In the genomic region with DNA sequence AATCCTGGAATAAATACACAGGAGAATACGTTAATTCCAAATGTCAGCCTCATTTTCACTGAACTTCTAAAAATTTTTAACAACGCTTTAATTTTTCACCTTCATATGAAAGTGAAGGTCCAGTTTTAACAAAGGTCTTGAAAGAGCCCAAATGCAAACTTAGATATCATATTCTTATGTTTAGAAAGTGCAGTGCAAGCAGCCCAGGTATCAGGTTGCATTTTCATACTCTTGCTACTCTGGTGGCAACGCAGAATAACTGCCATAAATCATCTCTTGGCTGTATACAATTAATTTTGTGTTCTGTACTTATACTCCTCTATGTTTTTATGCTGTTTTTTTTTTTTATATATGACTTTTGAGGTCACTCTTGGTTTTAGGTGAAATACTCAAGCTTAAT, we compare ENCODE assay signal across 19 cellular contexts.
"Had no signal": no experiment of that assay in that cellular context is flagged by ENCODE, and none has a peak within 500 bp of the region (broad histone marks: within the 10 kb centered on the region; RNA-seq: fewer than 3 reads in every experiment).

No MANE protein-coding gene starts in this region.

- H3K27ac ChIP-seq: epithelial cell of prostate, gastrocnemius medialis, neutrophil, parathyroid adenoma, right lobe of liver, thoracic aorta, tibial nerve, upper lobe of left lung had no signal

- DNase-seq: effector CD8-positive, alpha-beta T cell; endodermal cell; foreskin fibroblast; gastrocnemius medialis; head of caudate nucleus; natural killer cell; right lobe of liver; small intestine; stimulated activated CD4-positive, alpha-beta T cell treated with anti-CD3 and anti-CD28 coated beads, Interleukin-15, amount 100 ng/mL, for 24 hours; stimulated activated CD4-positive, alpha-beta T cell treated with anti-CD3 and anti-CD28 coated beads, Interleukin-2, amount 100 ng/mL, for 48 hours; stimulated activated naive B cell treated with anti-CD40 and anti-IgM and Interleukin-4, amounts not matched to agents 10 μg/mL and 1 μg/mL and 100 μg/mL, for 72 hours; upper lobe of left lung had no signal

- ATAC-seq: esophagus mucosa; gastrocnemius medialis; left lobe of liver; natural killer cell; right lobe of liver; stimulated activated naive B cell treated with anti-CD40 and anti-IgM and Interleukin-4, amounts not matched to agents 10 μg/mL and 1 μg/mL and 100 μg/mL, for 72 hours had no signal
